12 cellular contexts compared by ENCODE assay signal in the genomic region with DNA sequence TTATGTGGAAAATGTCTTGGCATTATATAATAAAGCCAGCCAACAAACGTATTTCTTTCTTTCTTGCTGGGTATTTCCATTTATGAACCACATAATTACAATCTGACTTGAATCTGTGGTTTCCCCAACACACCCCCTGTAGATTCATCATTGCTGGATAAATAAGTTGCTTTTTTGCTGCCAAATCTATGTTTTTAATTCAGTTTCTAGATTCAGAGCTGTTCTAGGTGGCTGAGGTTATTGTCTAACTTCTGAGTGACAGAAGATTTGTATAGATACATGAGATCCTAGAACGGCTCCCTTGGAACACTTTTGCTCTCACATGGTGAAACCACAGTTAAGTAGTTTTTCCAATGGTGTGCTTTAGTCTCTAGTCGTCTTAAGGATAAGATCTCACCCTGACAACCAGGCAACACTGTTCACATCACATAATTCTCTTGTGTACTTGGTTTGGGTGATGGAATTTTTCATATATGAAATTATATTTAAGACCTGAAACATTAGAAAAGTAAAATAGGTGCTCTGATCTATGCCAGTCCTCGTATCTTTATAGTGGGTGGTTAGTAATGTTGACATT.
"Had no signal": no experiment of that assay in that cellular context is flagged by ENCODE, and none has a peak within 500 bp of the region (broad histone marks: within the 10 kb centered on the region; RNA-seq: fewer than 3 reads in every experiment).

No MANE protein-coding gene starts in this region.

- H3K9me3 ChIP-seq: gastroesophageal sphincter, left ventricle myocardium inferior, sigmoid colon had no signal

- H3K27ac Mint-ChIP-seq: activated naive CD8-positive, alpha-beta T cell treated with anti-CD3 and anti-CD28 coated beads, Interleukin-2, amount 10 ng/mL, durations not matched to agents 7 days and 5 days; activated T-helper 2 cell treated with anti-CD3 and anti-CD28 coated beads, Interferon-gamma antibody, Interleukin-2, Interleukin-4, amounts not matched to agents 10 μg/mL and 5 μg/mL and 100 μg/mL, durations not matched to agents 14 hours and 24 hours and 36 hours; nephron had no signal

- H3K27me3 Mint-ChIP-seq: activated naive CD8-positive, alpha-beta T cell treated with anti-CD3 and anti-CD28 coated beads, Interleukin-2, amount 10 ng/mL, durations not matched to agents 7 days and 5 days had no signal

- DNase-seq: activated CD4-positive, alpha-beta T cell treated with anti-CD3 and anti-CD28 coated beads, Interleukin-2, amount 50 U/mL, for 1 hour; activated naive CD8-positive, alpha-beta T cell treated with anti-CD3 and anti-CD28 coated beads, Interleukin-2, amount 10 ng/mL, durations not matched to agents 7 days and 5 days; effector CD8-positive, alpha-beta T cell; kidney; left ventricle myocardium inferior; mesenchymal stem cell; sigmoid colon; stimulated activated CD4-positive, alpha-beta T cell treated with anti-CD3 and anti-CD28 coated beads, Interleukin-12 subunit alpha, Interleukin-12 subunit beta, amount 100 ng/mL, for 4 hours; stimulated activated CD4-positive, alpha-beta T cell treated with anti-CD3 and anti-CD28 coated beads, Interleukin-2, amount 100 ng/mL, for 48 hours had no signal

- H3K4me3 Mint-ChIP-seq: activated naive CD8-positive, alpha-beta T cell treated with anti-CD3 and anti-CD28 coated beads, Interleukin-2, amount 10 ng/mL, durations not matched to agents 7 days and 5 days; nephron had no signal

- H3K9me3 Mint-ChIP-seq: activated naive CD8-positive, alpha-beta T cell treated with anti-CD3 and anti-CD28 coated beads, Interleukin-2, amount 10 ng/mL, durations not matched to agents 7 days and 5 days; activated T-helper 2 cell treated with anti-CD3 and anti-CD28 coated beads, Interferon-gamma antibody, Interleukin-2, Interleukin-4, amounts not matched to agents 10 μg/mL and 5 μg/mL and 100 μg/mL, durations not matched to agents 14 hours and 24 hours and 36 hours; nephron had no signal

- ATAC-seq: gastroesophageal sphincter had no signal
